1 cellular context compared by ENCODE assay signal in genomic region chr5:2300861-2301610, GRCh38.
TF ChIP-seq lines count a peak whose summit lies in the region.

No MANE protein-coding gene starts in this region.

TF ChIP-seq in H1, 55 proteins besides CTCF, POLR2A, EP300 and RAD21:
- TF ChIP-seq FOSL1 (IDR thresholded peaks at IDR 0.05; ENCODE audit: insufficient read depth, low read depth, low read length) (no peak), ATF2 (IDR thresholded peaks at IDR 0.05; ENCODE audit: low read length) (no peak), BACH1 (IDR thresholded peaks at IDR 0.05; ENCODE audit: low read length) (no peak), RNF2 (IDR thresholded peaks at IDR 0.05; ENCODE audit: borderline replicate concordance, low read depth, low read length, missing control alignments, poor library complexity, severe bottlenecking) (no peak)
